ENCODE assay signal across 11 cellular contexts in the genomic region with DNA sequence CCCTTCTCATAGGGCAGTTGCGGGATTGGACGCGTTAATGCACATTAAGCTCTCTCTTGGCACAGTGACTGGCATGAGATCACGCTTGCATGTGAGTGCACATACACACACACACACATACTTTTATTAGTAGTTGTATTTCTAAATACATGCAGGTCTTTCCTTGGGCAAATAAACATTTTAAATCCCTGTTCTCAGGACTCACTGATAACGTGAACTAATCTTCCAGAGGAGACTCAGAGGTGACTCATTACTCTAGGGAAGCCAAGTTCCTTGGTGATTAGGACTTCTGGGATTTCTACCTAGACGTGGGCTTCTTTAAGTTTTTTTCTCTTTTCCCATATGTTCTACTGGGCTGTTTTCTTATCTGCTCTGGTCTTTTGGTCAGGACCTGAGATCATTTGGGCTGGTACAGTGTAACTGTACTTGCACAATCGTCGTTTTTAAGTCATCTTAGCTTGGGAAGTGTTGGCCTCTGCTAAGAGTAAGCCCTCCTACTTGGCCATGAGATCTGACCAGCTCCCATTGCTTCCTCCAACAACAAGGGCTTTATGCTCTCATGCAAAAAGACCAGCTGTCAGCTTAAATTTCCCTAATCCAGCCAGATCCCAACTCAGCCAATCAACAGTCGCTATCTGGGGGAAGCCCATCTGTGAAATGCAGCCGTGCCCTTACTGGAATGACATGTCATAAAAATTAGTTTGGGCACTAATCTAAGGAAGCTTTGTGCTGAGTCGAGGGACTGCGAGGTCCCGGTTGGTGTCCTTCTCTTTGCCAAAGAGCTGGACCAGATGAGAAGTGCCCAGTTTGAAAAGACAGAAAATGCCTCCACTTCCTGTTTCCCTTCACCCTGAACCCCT.
DNase-seq lines count a peak whose midpoint lies in the region; ATAC-seq, FAIRE-seq and TF ChIP-seq lines count a peak whose summit lies in the region.
"Had no signal": no experiment of that assay in that cellular context is flagged by ENCODE, and none has a peak within 500 bp of the region (broad histone marks: within the 10 kb centered on the region; RNA-seq: fewer than 3 reads in every experiment).

No MANE protein-coding gene starts in this region.

- BruUV-seq in IMR-90 (replicated peaks; lab: Mats Ljungman, UMichigan): no TSS peak

- H3K4me2 ChIP-seq in IMR-90 (ENCODE audit: low read depth, low read length): peak overlapping the region; percentile 29; the same call in 1 of the 2 replicates

- no peak for TF ChIP-seq POLR2A in IMR-90 (IDR thresholded peaks at IDR 0.05; ENCODE audit: low read depth, low read length)

- peak overlapping the region; percentile 31 for H2AK9ac ChIP-seq in IMR-90 (replicated peaks; ENCODE audit: low read depth, low read length, poor library complexity)

- H3K9ac ChIP-seq in IMR-90 (ENCODE audit: low read depth, low read length): peak overlapping the region; percentile 2; the same call in 1 of the 2 replicates

- H2BK20ac ChIP-seq in IMR-90 (ENCODE audit: low read depth, low read length): peak overlapping the region; percentile 93

- ATAC-seq in IMR-90 (ENCODE audit: low read depth): peak; percentile 90
- ATAC-seq in lower lobe of right lung: peak; percentile 33 to 50
- ATAC-seq in HG02981 (IDR thresholded peaks at IDR 0.05; ENCODE audit: unreplicated experiment): no peak
- no peak for ATAC-seq in HG03280 (IDR thresholded peaks at IDR 0.05; ENCODE audit: unreplicated experiment)
- ATAC-seq: left lobe of liver had no signal

- peak overlapping the region; percentile 92 for H2BK120ac ChIP-seq in IMR-90 (ENCODE audit: low read depth, low read length)

- H3K4ac ChIP-seq in IMR-90 (ENCODE audit: low read depth, low read length): peak overlapping the region; percentile 92

- peak overlapping the region; percentile 68 for H2BK15ac ChIP-seq in IMR-90 (ENCODE audit: low read depth, low read length)

- POLR2A ChIA-PET in AG04449 (lab: Yijun Ruan, JAX) (no interaction called here), IMR-90 (lab: Charles Lee; ENCODE audit: unreplicated experiment) (no interaction called here)

- H3K79me1 ChIP-seq in IMR-90 (ENCODE audit: low read depth in 1 of 2, low read length in 2 of 2): no peaks in the 10 kb centered on the region

- TF ChIP-seq CTCF in AG04449 (IDR thresholded peaks at IDR 0.05; ENCODE audit: insufficient read depth, low read length, missing control alignments) (no peak), IMR-90 (conservative IDR thresholded peaks at IDR 0.05; ENCODE audit: low read depth, low read length) (no peak), brain microvascular endothelial cell (IDR thresholded peaks at IDR 0.05; ENCODE audit: low read depth, low read length, missing control alignments) (no peak), lower lobe of right lung (IDR thresholded peaks at IDR 0.05) (no peak)

- peaks cover 20% of the 10 kb centered on the region for H3K9me1 ChIP-seq in IMR-90 (ENCODE audit: insufficient read depth, low read length)

- peak overlapping the region; percentile 42 for H3K23ac ChIP-seq in IMR-90 (ENCODE audit: low read depth, low read length)

- peak overlapping the region; percentile 90 for H4K5ac ChIP-seq in IMR-90 (ENCODE audit: low read depth, low read length)

- CTCF ChIA-PET in AG04449 (lab: Yijun Ruan, JAX) (no interaction called here), IMR-90 (lab: Yijun Ruan, JAX) (no interaction called here)

- DNase-seq in AG04449 (ENCODE audit: low read depth, low spot score) (peak; percentile 50), IMR-90 (peak; percentile 99), brain microvascular endothelial cell (peak; percentile 82), lower lobe of right lung (no peak), frontal cortex (ENCODE audit: low spot score in 2 of 2) (no peak), NCI-H1436 (lab: John Stamatoyannopoulos, UW) (no peak)
- DNase-seq: CD4-positive, alpha-beta memory T cell; NCI-H1417 had no signal

- peak overlapping the region; percentile 79 for H3K18ac ChIP-seq in IMR-90 (ENCODE audit: low read depth, low read length)

- H3K4me3 ChIP-seq in AG04449 (ENCODE audit: low read depth, low read length): no peak overlapping the region
- no peak overlapping the region for H3K4me3 ChIP-seq in IMR-90 (ENCODE audit: insufficient read depth, low read depth, low read length)
- no peak overlapping the region for H3K4me3 ChIP-seq in brain microvascular endothelial cell (ENCODE audit: low read depth, low read length)
- H3K4me3 ChIP-seq in lower lobe of right lung: no peak overlapping the region

- intact Hi-C loops in IMR-90 (cut with micrococcal nuclease) (loop anchor here (1.0 to 5.0 kb wide), 2 partner anchors 52 to 131 kb away; no protein-coding TSS in a partner anchor), lower lobe of right lung (cut with DNase I) (no loop called here)

- dilution Hi-C loops in IMR-90 (cut with HindIII; ENCODE audit: low sequenced_read_pairs, unreplicated experiment): no loop called here

- no CpG with 5 or more reads among the region's 13 CpGs for WGBS in IMR-90 (ENCODE audit: extremely low coverage in 2 of 2, insufficient read length in 1 of 2), 2 experiments

- H2BK5ac ChIP-seq in IMR-90 (ENCODE audit: low read depth, low read length, poor library complexity, severe bottlenecking): peak overlapping the region; percentile 85

- H3K4me1 ChIP-seq in IMR-90 (ENCODE audit: control insufficient read depth, insufficient read depth, low read length) (peaks cover 14% of the 10 kb centered on the region), lower lobe of right lung (peaks cover 24% of the 10 kb centered on the region)

- no peaks in the 10 kb centered on the region for H4K20me1 ChIP-seq in IMR-90 (ENCODE audit: insufficient read depth, low read length)

- H3K36me3 ChIP-seq in IMR-90 (ENCODE audit: control insufficient read depth, insufficient read depth, low read length): no peaks in the 10 kb centered on the region
- H3K36me3 ChIP-seq in brain microvascular endothelial cell (replicated peaks): no peaks in the 10 kb centered on the region
- H3K36me3 ChIP-seq in lower lobe of right lung: no peaks in the 10 kb centered on the region

- no peaks in the 10 kb centered on the region for H3K9me3 ChIP-seq in IMR-90 (ENCODE audit: control insufficient read depth, insufficient read depth, low read length)
- no peaks in the 10 kb centered on the region for H3K9me3 ChIP-seq in lower lobe of right lung

- H3K27me3 ChIP-seq in IMR-90 (ENCODE audit: control insufficient read depth, insufficient read depth, low read length) (no peaks in the 10 kb centered on the region), brain microvascular endothelial cell (replicated peaks) (no peaks in the 10 kb centered on the region), lower lobe of right lung (ENCODE audit: low read depth) (no peaks in the 10 kb centered on the region)

- in situ Hi-C loops in IMR-90 (cut with MboI; ENCODE audit: low sequenced_read_pairs): no loop called here
- in situ Hi-C loops in brain microvascular endothelial cell (cut with HindIII; ENCODE audit: low pct_ligation_motif_present, low sequenced_read_pairs): no loop called here

- H2AK5ac ChIP-seq in IMR-90 (ENCODE audit: low read depth, low read length): peak overlapping the region; percentile 40

- H4K8ac ChIP-seq in IMR-90 (ENCODE audit: low read depth in 2 of 2, low read length in 2 of 2): peak overlapping the region; percentile 45 to 85; a peak in 3 of 4 replicates

- FAIRE-seq in frontal cortex (lab: Jason Lieb, UNC): no peak

- peak overlapping the region; percentile 47 for H2AFZ ChIP-seq in IMR-90 (replicated peaks; ENCODE audit: low read length, poor library complexity)

- TF ChIP-seq RAD21 in IMR-90 (IDR thresholded peaks at IDR 0.05; ENCODE audit: low read length): peak; percentile 25

- H4K91ac ChIP-seq in IMR-90 (ENCODE audit: insufficient read depth, low read depth, low read length): peak overlapping the region; percentile 93

- peak overlapping the region; percentile 53 for H3K56ac ChIP-seq in IMR-90 (ENCODE audit: extremely low read depth, insufficient read depth, low read length)

- peak overlapping the region; percentile 76 for H3K14ac ChIP-seq in IMR-90 (replicated peaks; ENCODE audit: low read depth, low read length)

- peak overlapping the region; percentile 64 for H3K27ac ChIP-seq in IMR-90 (ENCODE audit: insufficient read depth, low read length)
- peak overlapping the region; percentile 64 for H3K27ac ChIP-seq in brain microvascular endothelial cell
- no peak overlapping the region for H3K27ac ChIP-seq in lower lobe of right lung

TF ChIP-seq in IMR-90, 13 proteins besides CTCF, POLR2A, EP300 and RAD21:
- TF ChIP-seq BHLHE40 (IDR thresholded peaks at IDR 0.05; ENCODE audit: low read depth, low read length) (peak; percentile 93), SMC3 (IDR thresholded peaks at IDR 0.05; ENCODE audit: low read depth, low read length) (0 out of 2 replicates have a peak, but pooled peaks have one; percentile 3), FOS (IDR thresholded peaks at IDR 0.05; ENCODE audit: low read depth, low read length) (peak; percentile 97), MAFK (IDR thresholded peaks at IDR 0.05; ENCODE audit: low read depth, low read length) (peak; percentile 17), CEBPB (IDR thresholded peaks at IDR 0.05; ENCODE audit: low read depth, low read length) (peak; percentile 96)
- TF ChIP-seq, protein P1, sequence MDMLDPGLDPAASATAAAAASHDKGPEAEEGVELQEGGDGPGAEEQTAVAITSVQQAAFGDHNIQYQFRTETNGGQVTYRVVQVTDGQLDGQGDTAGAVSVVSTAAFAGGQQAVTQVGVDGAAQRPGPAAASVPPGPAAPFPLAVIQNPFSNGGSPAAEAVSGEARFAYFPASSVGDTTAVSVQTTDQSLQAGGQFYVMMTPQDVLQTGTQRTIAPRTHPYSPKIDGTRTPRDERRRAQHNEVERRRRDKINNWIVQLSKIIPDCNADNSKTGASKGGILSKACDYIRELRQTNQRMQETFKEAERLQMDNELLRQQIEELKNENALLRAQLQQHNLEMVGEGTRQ (IDR thresholded peaks at IDR 0.05; ENCODE audit: low read depth, low read length): no peak
TF ChIP-seq in IMR-90: peak in this region for 5.

Comparison
In these comparisons a context has a peak if more than half of its experiments do, and no peak if none do; other contexts are left out.
1. DNase-seq: peak in AG04449 (single experiment), IMR-90 (single experiment) and brain microvascular endothelial cell (single experiment); none in lower lobe of right lung (single experiment), frontal cortex (0 of 2) and NCI-H1436 (single experiment).
2. ATAC-seq: peak in IMR-90 (single experiment) and lower lobe of right lung (2 of 2); none in HG02981 (single experiment) and HG03280 (single experiment).